In genomic region chr16:74448990-74449389, GRCh38 we compare ENCODE assay signal across 8 cellular contexts. TPM values are rescaled to one million over a fixed set of nuclear protein-coding genes. Genes with fewer than 3 reads are reported as not detected.
DNase-seq lines count a peak whose midpoint lies in the region; ATAC-seq, FAIRE-seq and TF ChIP-seq lines count a peak whose summit lies in the region.

No MANE protein-coding gene starts in this region.

- H3K9me3 ChIP-seq in K562 (replicated peaks; ENCODE audit: control insufficient read depth, insufficient read depth, low read depth, low read length) = no peaks in the 10 kb centered on the region

- no peak overlapping the region for H3K4me2 ChIP-seq in K562 (ENCODE audit: insufficient read depth, low read length)

- peak; percentile 23 to 34 for DNase-seq in HL-60 (ENCODE audit: low read depth in 1 of 2, low spot score in 1 of 2)
- peak in 2 of 4 experiments; percentile 5 to 18 for DNase-seq in K562 (ENCODE audit: extremely low read depth in 1 of 4, low spot score in 3 of 4)
- DNase-seq in kidney glomerular epithelial cell (lab: John Stamatoyannopoulos, UW) = peak; percentile 72
- peak; percentile 97 for DNase-seq in stromal cell of bone marrow (ENCODE audit: low read depth)
- no peak for DNase-seq in NCI-H1436 treated with DMSO at 0.1 percent for 48 hours (lab: John Stamatoyannopoulos, UW)
- no peak for DNase-seq in NCI-H1105 treated with DMSO at 0.1 percent for 48 hours (lab: John Stamatoyannopoulos, UW)
- no peak for DNase-seq in D721Med (ENCODE audit: insufficient read length, low spot score)

- intact Hi-C loops in K562 (cut with micrococcal nuclease) = loop anchor here (5.0 kb wide), 1 partner anchor 103 kb away; no protein-coding TSS in a partner anchor

- FAIRE-seq in K562 (lab: Jason Lieb, UNC) = no peak
- no peak for FAIRE-seq in D721Med (lab: Jason Lieb, UNC)

- ATAC-seq in K562 (no peak), HG03520 (IDR thresholded peaks at IDR 0.05; ENCODE audit: unreplicated experiment) (no peak)

- H3K9ac ChIP-seq in K562 (ENCODE audit: insufficient read depth in 1 of 2, low read depth in 2 of 2, low read length in 2 of 2) = no peak overlapping the region

- POLR2A ChIA-PET in K562 (lab: Yijun Ruan, JAX) = no interaction called here

- TF ChIP-seq POLR2A in K562 (conservative IDR thresholded peaks at IDR 0.05) = no peak

- TF ChIP-seq CTCF in HL-60 (IDR thresholded peaks at IDR 0.05; ENCODE audit: insufficient read depth, low read length) (no peak), K562 (IDR thresholded peaks at IDR 0.05 in 2 of 3, conservative IDR thresholded peaks at IDR 0.05 in 1 of 3; ENCODE audit: insufficient read depth in 2 of 3, low read depth in 1 of 3, low read length in 3 of 3) (no peak), D721Med (IDR thresholded peaks at IDR 0.05; ENCODE audit: insufficient read depth, missing control alignments) (no peak)

- no peak for TF ChIP-seq EP300 in K562 (IDR thresholded peaks at IDR 0.05; ENCODE audit: low read length)

- no peaks in the 10 kb centered on the region; a peak in 1 of 5 replicates for H3K4me1 ChIP-seq in K562 (replicated peaks in 1 of 2; ENCODE audit: control insufficient read depth in 2 of 2, insufficient read depth in 2 of 2, low read length in 2 of 2)

- H3K9me1 ChIP-seq in K562 (ENCODE audit: control insufficient read depth, insufficient read depth, low read length) = no peaks in the 10 kb centered on the region

- peaks cover 3% of the 10 kb centered on the region; the same call in 1 of the 2 replicates for H4K20me1 ChIP-seq in K562 (replicated peaks; ENCODE audit: control insufficient read depth, insufficient read depth, low read length)

- H3K27ac ChIP-seq in HL-60 (replicated peaks) (no peak overlapping the region), K562 (ENCODE audit: extremely low read depth, low read depth, low read length) (no peak overlapping the region)

- in situ Hi-C loops in K562 (cut with MboI) = no loop called here

- CTCF ChIA-PET in K562 (lab: Yijun Ruan, JAX; ENCODE audit: low intra/inter-chr PET ratio) = no interaction called here

- BruUV-seq in K562 (replicated peaks; lab: Mats Ljungman, UMichigan) = no TSS peak

- peaks cover 18% of the 10 kb centered on the region; the same call in 2 of the 3 replicates for H3K36me3 ChIP-seq in K562 (ENCODE audit: control insufficient read depth, insufficient read depth, low read length)

- no peak overlapping the region for H2AFZ ChIP-seq in K562 (ENCODE audit: low read depth, low read length)

- H3K4me3 ChIP-seq in HL-60 (replicated peaks; ENCODE audit: insufficient read depth, low read length) = no peak overlapping the region
- H3K4me3 ChIP-seq in K562 = no peak overlapping the region

- no peak for TF ChIP-seq RAD21 in K562 (CRISPR knock-in tag; conservative IDR thresholded peaks at IDR 0.05 in 1 of 2, IDR thresholded peaks at IDR 0.05 in 1 of 2)

- H3K27me3 ChIP-seq in HL-60 (ENCODE audit: insufficient read depth, poor library complexity, severe bottlenecking) (no peaks in the 10 kb centered on the region), K562 (ENCODE audit: control insufficient read depth in 2 of 2, insufficient read depth in 2 of 2, low read length in 2 of 2) (no peaks in the 10 kb centered on the region)

- WGBS in K562 (ENCODE audit: insufficient coverage, low coverage, missing lambda C conversion rate) = 84% methylated on average over 7 of the region's 8 CpGs

- no peaks in the 10 kb centered on the region for H3K79me2 ChIP-seq in K562 (ENCODE audit: control insufficient read depth, insufficient read depth, low read length)

TF ChIP-seq in K562, 482 proteins besides CTCF, POLR2A, EP300 and RAD21 (continues in another document):
- 0 out of 6 replicates have a peak, but pooled peaks of 1 of the 3 experiments have one; percentile 54 for TF ChIP-seq ZBTB11 (CRISPR knock-in tag; IDR thresholded peaks at IDR 0.05)
- TF ChIP-seq, protein P1, sequence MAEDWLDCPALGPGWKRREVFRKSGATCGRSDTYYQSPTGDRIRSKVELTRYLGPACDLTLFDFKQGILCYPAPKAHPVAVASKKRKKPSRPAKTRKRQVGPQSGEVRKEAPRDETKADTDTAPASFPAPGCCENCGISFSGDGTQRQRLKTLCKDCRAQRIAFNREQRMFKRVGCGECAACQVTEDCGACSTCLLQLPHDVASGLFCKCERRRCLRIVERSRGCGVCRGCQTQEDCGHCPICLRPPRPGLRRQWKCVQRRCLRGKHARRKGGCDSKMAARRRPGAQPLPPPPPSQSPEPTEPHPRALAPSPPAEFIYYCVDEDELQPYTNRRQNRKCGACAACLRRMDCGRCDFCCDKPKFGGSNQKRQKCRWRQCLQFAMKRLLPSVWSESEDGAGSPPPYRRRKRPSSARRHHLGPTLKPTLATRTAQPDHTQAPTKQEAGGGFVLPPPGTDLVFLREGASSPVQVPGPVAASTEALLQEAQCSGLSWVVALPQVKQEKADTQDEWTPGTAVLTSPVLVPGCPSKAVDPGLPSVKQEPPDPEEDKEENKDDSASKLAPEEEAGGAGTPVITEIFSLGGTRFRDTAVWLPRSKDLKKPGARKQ (CRISPR knock-in tag; IDR thresholded peaks at IDR 0.05) = no peak
- no peak for TF ChIP-seq ESRRA (IDR thresholded peaks at IDR 0.05; ENCODE audit: borderline replicate concordance, low read depth)
- no peak for TF ChIP-seq MAFG (tag; conservative IDR thresholded peaks at IDR 0.05)
- TF ChIP-seq, protein P2, sequence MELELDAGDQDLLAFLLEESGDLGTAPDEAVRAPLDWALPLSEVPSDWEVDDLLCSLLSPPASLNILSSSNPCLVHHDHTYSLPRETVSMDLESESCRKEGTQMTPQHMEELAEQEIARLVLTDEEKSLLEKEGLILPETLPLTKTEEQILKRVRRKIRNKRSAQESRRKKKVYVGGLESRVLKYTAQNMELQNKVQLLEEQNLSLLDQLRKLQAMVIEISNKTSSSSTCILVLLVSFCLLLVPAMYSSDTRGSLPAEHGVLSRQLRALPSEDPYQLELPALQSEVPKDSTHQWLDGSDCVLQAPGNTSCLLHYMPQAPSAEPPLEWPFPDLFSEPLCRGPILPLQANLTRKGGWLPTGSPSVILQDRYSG (tag; conservative IDR thresholded peaks at IDR 0.05; ENCODE audit: low read depth) = no peak
- no peak for TF ChIP-seq YY1 (IDR thresholded peaks at IDR 0.05; ENCODE audit: borderline replicate concordance in 1 of 3, control insufficient read depth in 1 of 3, extremely low read depth in 1 of 3, insufficient read depth in 3 of 3, insufficient read length in 1 of 3, insufficient replicate concordance in 2 of 3, low read depth in 1 of 3, low read length in 2 of 3)
- no peak for TF ChIP-seq ZNF79 (CRISPR knock-in tag; IDR thresholded peaks at IDR 0.05; ENCODE audit: low read depth)
- no peak for TF ChIP-seq SIN3A (IDR thresholded peaks at IDR 0.05; ENCODE audit: borderline replicate concordance in 2 of 2, control insufficient read depth in 1 of 2, low read depth in 2 of 2, low read length in 2 of 2)
- TF ChIP-seq FOXP1 (CRISPR knock-in tag; IDR thresholded peaks at IDR 0.05) = no peak
- TF ChIP-seq NFYB (IDR thresholded peaks at IDR 0.05; ENCODE audit: extremely low read depth, insufficient read length) = no peak
- no peak for TF ChIP-seq POU5F1 (IDR thresholded peaks at IDR 0.05; ENCODE audit: borderline replicate concordance, low read depth, low read length, partially characterized antibody)
- TF ChIP-seq SREBF1 (IDR thresholded peaks at IDR 0.05; ENCODE audit: borderline replicate concordance, low read depth, low read length) = no peak
- TF ChIP-seq U2AF2 (optimal IDR thresholded peaks at IDR 0.05; ENCODE audit: low read depth, low read length) = no peak
- TF ChIP-seq FOSL1 (tag; conservative IDR thresholded peaks at IDR 0.05) = peak; percentile 81

RNA-seq across cellular contexts. Expression of gene CLEC18B, which starts 27.7 kb away (rescaled TPM):
- 25.8 and 68.7 TPM in 2 replicates for total RNA-seq in K562 (2011; cell fraction: chromatin; rRNA removed; ENCODE audit: low replicate concordance)
- 42.4 and 55.5 TPM in 2 replicates for total RNA-seq in K562 (2011; cell fraction: nucleolus; rRNA removed)
- 25.3 and 25.6 TPM in 2 replicates for total RNA-seq in K562 (2011; cell fraction: nucleoplasm; rRNA removed)
- total RNA-seq in K562 (2014; rRNA removed) = 3.1 and 3.5 TPM in 2 replicates
- total RNA-seq in K562 (2014; rRNA removed; fragmentation: Illumina TruSeq; extraction: Trizol) = 0.83 and 3.5 TPM in 2 replicates
- 3.8 and 4.5 TPM in 2 replicates for total RNA-seq in K562 (2015; rRNA removed; fragmentation: Illumina TruSeq; extraction: Trizol)
- 6.0 and 6.5 TPM in 2 replicates for total RNA-seq in K562 (2021)
- polyA plus RNA-seq in K562 (2011; rRNA removed) = 6.0 and 11.2 TPM in 2 replicates
- 3.0 and 3.1 TPM in 2 replicates for polyA plus RNA-seq in K562 (2011; cell fraction: cytosol; rRNA removed)
- polyA plus RNA-seq in K562 (2011; cell fraction: nucleus; rRNA removed) = 89.7 and 97.1 TPM in 2 replicates
- polyA plus RNA-seq in K562 (2012) = 3.4 and 11.9 TPM in 2 replicates
- 1.8 and 3.1 TPM in 2 replicates for polyA plus RNA-seq in K562 (2014; fragmentation: Illumina TruSeq; extraction: Trizol)
- polyA plus RNA-seq in K562 (2014; fragmentation: Nextera tagmentation; extraction: Ambion mirVana) = under 1 TPM; 0.23 to 0.31 TPM
- polyA plus RNA-seq in K562 (2014; rRNA removed) = 5.9 and 7.6 TPM in 2 replicates
- 8.5 and 9.5 TPM in 2 replicates for polyA minus RNA-seq in K562 (2011; rRNA and poly(A)+ RNA removed)
- polyA minus RNA-seq in K562 (2011; cell fraction: cytosol; rRNA and poly(A)+ RNA removed) = 2.3 and 4.1 TPM in 2 replicates
- polyA minus RNA-seq in K562 (2011; cell fraction: nucleus; rRNA and poly(A)+ RNA removed) = 44.4 and 47.0 TPM in 2 replicates

Comparison
In these comparisons a context has a peak if more than half of its experiments do, and no peak if none do; other contexts are left out.
1. DNase-seq: peak in HL-60 (2 of 2), kidney glomerular epithelial cell (single experiment) and stromal cell of bone marrow (single experiment); none in NCI-H1436 treated with DMSO at 0.1 percent for 48 hours (single experiment), NCI-H1105 treated with DMSO at 0.1 percent for 48 hours (single experiment) and D721Med (single experiment).